ENCODE assay signal across 9 cellular contexts in the genomic region with DNA sequence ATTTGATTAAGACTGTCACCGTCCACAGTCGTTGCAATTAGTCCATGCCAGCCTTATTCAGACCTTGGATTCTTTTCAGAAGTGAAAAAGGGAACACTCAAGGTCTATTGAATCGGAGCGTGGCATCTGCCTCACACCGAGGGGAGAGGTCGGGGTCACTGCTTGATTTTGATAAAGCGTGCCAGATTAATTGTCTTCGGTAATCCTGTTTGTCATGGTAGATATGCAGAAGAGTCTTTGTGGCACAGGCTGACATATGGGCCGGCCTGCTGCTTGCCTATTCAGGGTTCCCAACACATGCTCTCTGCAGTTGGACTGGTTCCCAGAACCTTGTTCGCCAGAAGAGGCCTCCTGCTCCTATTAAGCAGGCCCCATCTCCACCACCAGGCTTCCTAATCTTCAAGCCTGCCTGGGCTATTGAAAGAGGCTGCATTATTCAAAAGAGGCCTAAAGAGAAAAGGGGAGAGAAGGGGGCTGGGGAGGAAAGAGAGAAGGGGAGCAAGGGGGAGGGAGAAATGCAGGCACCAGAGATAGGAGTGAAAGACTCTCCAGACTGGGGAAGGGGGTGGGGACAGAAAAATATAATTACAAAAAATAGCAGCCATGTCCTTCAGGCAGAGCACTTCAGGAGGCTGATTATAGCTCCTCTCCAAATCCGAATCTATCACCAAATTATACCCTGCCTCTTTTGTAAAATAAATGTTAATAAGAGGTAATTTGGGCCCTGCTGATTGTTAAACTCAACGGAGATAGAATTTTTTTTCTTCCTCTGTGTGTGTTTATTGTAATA.
A peak's percentile ranks its signal among the peaks of the same experiment; 100 is the strongest.
DNase-seq lines count a peak whose midpoint lies in the region; ATAC-seq and TF ChIP-seq lines count a peak whose summit lies in the region.
"Had no signal": no experiment of that assay in that cellular context is flagged by ENCODE, and none has a peak within 500 bp of the region (broad histone marks: within the 10 kb centered on the region; RNA-seq: fewer than 3 reads in every experiment).

No MANE protein-coding gene starts in this region.

- no peak overlapping the region for H3K23ac ChIP-seq in H9 (ENCODE audit: insufficient read length, low read depth, low read length)

- intact Hi-C loops in heart left ventricle (cut with DNase I): no loop called here
- intact Hi-C loops in stomach (cut with DNase I; ENCODE audit: low total_unique reads): no loop called here

- H3K27me3 ChIP-seq in heart left ventricle (no peaks in the 10 kb centered on the region), stomach (no peaks in the 10 kb centered on the region), H9 (ENCODE audit: insufficient read depth, low read length) (no peaks in the 10 kb centered on the region)

- H4K20me1 ChIP-seq in H9 (ENCODE audit: control insufficient read depth, insufficient read depth, insufficient read length): no peaks in the 10 kb centered on the region

- peak; percentile 98 for ATAC-seq in SK-N-SH treated with all-trans-retinoic acid at 6 μM for 48 hours
- ATAC-seq in heart left ventricle: peak; percentile 97 to 99 (median 98)

- no peak overlapping the region for H2AFZ ChIP-seq in H9 (ENCODE audit: low read length)

- H3K9ac ChIP-seq in H9 (ENCODE audit: extremely low read depth, insufficient read length, low read length): no peak overlapping the region

- peak overlapping the region in 1 of 3 experiments; percentile 72; a peak in 1 of 7 replicates for H3K27ac Mint-ChIP-seq in H9

- H3K4me3 ChIP-seq in heart left ventricle (no peak overlapping the region), stomach (no peak overlapping the region)

- H4K5ac ChIP-seq in H9 (ENCODE audit: insufficient read length, low read depth, low read length): no peak overlapping the region

- H2BK15ac ChIP-seq in H9 (ENCODE audit: low read depth, low read length): no peak overlapping the region

- H3T11ph ChIP-seq in H9 (ENCODE audit: low read length): no peak overlapping the region

- no peak overlapping the region for H2BK12ac ChIP-seq in H9 (ENCODE audit: insufficient read length, low read depth, low read length)

- H3K9me3 ChIP-seq in heart left ventricle: no peaks in the 10 kb centered on the region
- H3K9me3 ChIP-seq in stomach: no peaks in the 10 kb centered on the region
- no peaks in the 10 kb centered on the region for H3K9me3 ChIP-seq in H9 (ENCODE audit: control insufficient read depth, low read depth, low read length)

- no peak overlapping the region for H2BK20ac ChIP-seq in H9 (ENCODE audit: low read depth, low read length, poor library complexity, severe bottlenecking)

- no peak overlapping the region for H3K4ac ChIP-seq in H9 (ENCODE audit: low read depth, low read length)

- H3K27ac ChIP-seq in heart left ventricle (peak overlapping the region in 9 of 12 donors; percentile 21 to 76 (median 55)), stomach (no peak overlapping the region), H9 (ENCODE audit: insufficient read length, low read depth, low read length) (no peak overlapping the region)

- no peaks in the 10 kb centered on the region for H3K79me1 ChIP-seq in H9 (ENCODE audit: insufficient read depth, low read depth, low read length, poor library complexity, severe bottlenecking)

- H3K36me3 ChIP-seq in heart left ventricle (no peaks in the 10 kb centered on the region), stomach (no peaks in the 10 kb centered on the region)

- H3K4me1 ChIP-seq in heart left ventricle: peaks cover 0 to 19% (median 2%) of the 10 kb centered on the region in 12 donors
- peaks cover 0 to 9% (median 4%) of the 10 kb centered on the region in 4 donors for H3K4me1 ChIP-seq in stomach
- no peaks in the 10 kb centered on the region; the same call in 1 of the 2 replicates for H3K4me1 ChIP-seq in H9 (ENCODE audit: insufficient read depth, low read length)

- WGBS in heart left ventricle, 4 donors: 33 to 50% (median 35%) methylated on average over 12 of the region's 12 CpGs
- WGBS in stomach, 5 donors: 27 to 49% (median 38%) methylated on average over 12 of the region's 12 CpGs
- WGBS in H9 (ENCODE audit: extremely low coverage, insufficient read length, low lambda C conversion rate): no CpG with 5 or more reads among the region's 12 CpGs

- H3K9me3 Mint-ChIP-seq in H9: no peaks in the 10 kb centered on the region

- H3K18ac ChIP-seq in H9 (ENCODE audit: insufficient read length, low read depth, low read length): no peak overlapping the region

- H2BK5ac ChIP-seq in H9 (ENCODE audit: insufficient read length, low read length): no peak overlapping the region

- peaks cover 18% of the 10 kb centered on the region in 2 experiments for H3K4me1 Mint-ChIP-seq in H9

- H3K27me3 Mint-ChIP-seq in H9 (ENCODE audit: low read depth): no peaks in the 10 kb centered on the region

- no peak overlapping the region for H4K8ac ChIP-seq in H9 (replicated peaks; ENCODE audit: insufficient read length, low read depth, low read length)

- no peak for TF ChIP-seq EP300 in stomach (IDR thresholded peaks at IDR 0.05)

- peak; percentile 98 for DNase-seq in NCI-H1092 (lab: John Stamatoyannopoulos, UW)
- peak; percentile 66 to 87 (median 76) for DNase-seq in heart left ventricle
- DNase-seq in stomach: peak; percentile 53
- DNase-seq in effector CD8-positive, alpha-beta T cell (lab: John Stamatoyannopoulos, UW): no peak
- DNase-seq in activated CD4-positive, alpha-beta T cell treated with anti-CD3 and anti-CD28 coated beads, Interleukin-2, amount 50 U/mL, for 4 hours: no peak
- DNase-seq in H9: no peak
- DNase-seq in HK-2 (ENCODE audit: unreplicated experiment): no peak
- DNase-seq: stimulated activated CD4-positive, alpha-beta T cell treated with anti-CD3 and anti-CD28 coated beads, Interleukin-1b, Interleukin-23, amount 100 ng/mL, for 48 hours had no signal

- no peak overlapping the region for H2AK5ac ChIP-seq in H9 (ENCODE audit: insufficient read length, low read length)

- H3K14ac ChIP-seq in H9 (ENCODE audit: insufficient read depth, low read length): no peak overlapping the region

- no peak for TF ChIP-seq CTCF in heart left ventricle (IDR thresholded peaks at IDR 0.05)
- no peak for TF ChIP-seq CTCF in stomach (IDR thresholded peaks at IDR 0.05)
- TF ChIP-seq CTCF in H9 (conservative IDR thresholded peaks at IDR 0.05): no peak

- no peak overlapping the region for H3K4me3 Mint-ChIP-seq in H9

- TF ChIP-seq POLR2A in heart left ventricle (IDR thresholded peaks at IDR 0.05) (no peak), stomach (IDR thresholded peaks at IDR 0.05) (no peak)

- no peak overlapping the region for H4K91ac ChIP-seq in H9 (ENCODE audit: insufficient read length, low read depth, low read length)

- no peak overlapping the region for H3K56ac ChIP-seq in H9 (ENCODE audit: insufficient read length, low read depth, low read length)

- H2BK120ac ChIP-seq in H9 (ENCODE audit: low read depth, low read length, poor library complexity, severe bottlenecking): no peak overlapping the region

- H3K36me3 Mint-ChIP-seq in H9 (ENCODE audit: insufficient read depth in 1 of 3, low read depth in 3 of 3): no peaks in the 10 kb centered on the region

- no peaks in the 10 kb centered on the region for H3K79me2 ChIP-seq in H9 (ENCODE audit: insufficient read depth, low read length)

- H3K23me2 ChIP-seq in H9 (ENCODE audit: insufficient read length, low read depth, low read length, poor library complexity, severe bottlenecking): no peaks in the 10 kb centered on the region

- no peak overlapping the region for H3K4me2 ChIP-seq in H9 (ENCODE audit: insufficient read depth, insufficient read length, low read length)

TF ChIP-seq in SK-N-SH treated with all-trans-retinoic acid at 6 μM for 48 hours, 23 proteins besides CTCF, POLR2A, EP300 and RAD21 (continues in another document):
- 0 out of 2 replicates have a peak, but pooled peaks have one; percentile 55 for TF ChIP-seq ZNF8 (CRISPR knock-in tag; IDR thresholded peaks at IDR 0.05)
- no peak for TF ChIP-seq ZNF565 (CRISPR knock-in tag; conservative IDR thresholded peaks at IDR 0.05; ENCODE audit: low read depth)
- TF ChIP-seq TCF4 (CRISPR knock-in tag; IDR thresholded peaks at IDR 0.05; ENCODE audit: borderline replicate concordance): peak; percentile 89
- peak; percentile 81; the same call in 1 of the 2 replicates for TF ChIP-seq ZNF70 (CRISPR knock-in tag; IDR thresholded peaks at IDR 0.05)
- peak; percentile 37; the same call in 1 of the 2 replicates for TF ChIP-seq TOX (CRISPR knock-in tag; IDR thresholded peaks at IDR 0.05; ENCODE audit: borderline replicate concordance)
- 0 out of 2 replicates have a peak, but pooled peaks have one; percentile 37 for TF ChIP-seq PATZ1 (CRISPR knock-in tag; IDR thresholded peaks at IDR 0.05; ENCODE audit: borderline replicate concordance)
- no peak for TF ChIP-seq CSDC2 (CRISPR knock-in tag; IDR thresholded peaks at IDR 0.05)
- TF ChIP-seq ZFP3 (CRISPR knock-in tag; IDR thresholded peaks at IDR 0.05): no peak
- no peak for TF ChIP-seq CSRNP3 (CRISPR knock-in tag; IDR thresholded peaks at IDR 0.05)
- 0 out of 2 replicates have a peak, but pooled peaks have one; percentile 68 for TF ChIP-seq ARNTL (CRISPR knock-in tag; IDR thresholded peaks at IDR 0.05; ENCODE audit: borderline replicate concordance, low read depth)

Comparison
In these comparisons a context has a peak if more than half of its experiments do, and no peak if none do; other contexts are left out.
1. DNase-seq: peak in NCI-H1092 (single experiment), heart left ventricle (5 of 5) and stomach (single experiment); none in effector CD8-positive, alpha-beta T cell (single experiment), activated CD4-positive, alpha-beta T cell treated with anti-CD3 and anti-CD28 coated beads, Interleukin-2, amount 50 U/mL, for 4 hours (0 of 2), H9 (single experiment) and HK-2 (single experiment).
2. H3K27ac ChIP-seq: peak in heart left ventricle (9 of 12); none in stomach (0 of 5) and H9 (single experiment).